In the genomic region with DNA sequence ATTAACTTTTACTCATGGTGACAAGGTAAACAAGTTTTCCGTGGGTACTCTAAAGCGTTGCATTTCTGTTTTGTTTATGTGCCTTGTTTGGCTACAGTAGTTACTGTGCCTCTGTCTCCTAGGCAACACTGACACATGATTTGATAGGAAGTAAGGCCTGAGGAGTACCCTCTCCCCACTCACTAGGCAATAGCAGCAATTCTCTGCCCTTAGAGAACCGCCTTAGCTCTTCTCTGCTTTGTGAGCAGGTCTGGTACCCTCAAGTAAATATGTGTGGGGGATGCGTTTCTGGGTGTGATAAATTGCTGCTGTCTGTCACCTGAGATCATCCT, we compare ENCODE assay signal across 8 cellular contexts. TPM values are rescaled to one million over a fixed set of nuclear protein-coding genes. Genes with fewer than 3 reads are reported as not detected.
A peak's percentile ranks its signal among the peaks of the same experiment; 100 is the strongest.
DNase-seq lines count a peak whose midpoint lies in the region; ATAC-seq and TF ChIP-seq lines count a peak whose summit lies in the region.

A gene with protein sequence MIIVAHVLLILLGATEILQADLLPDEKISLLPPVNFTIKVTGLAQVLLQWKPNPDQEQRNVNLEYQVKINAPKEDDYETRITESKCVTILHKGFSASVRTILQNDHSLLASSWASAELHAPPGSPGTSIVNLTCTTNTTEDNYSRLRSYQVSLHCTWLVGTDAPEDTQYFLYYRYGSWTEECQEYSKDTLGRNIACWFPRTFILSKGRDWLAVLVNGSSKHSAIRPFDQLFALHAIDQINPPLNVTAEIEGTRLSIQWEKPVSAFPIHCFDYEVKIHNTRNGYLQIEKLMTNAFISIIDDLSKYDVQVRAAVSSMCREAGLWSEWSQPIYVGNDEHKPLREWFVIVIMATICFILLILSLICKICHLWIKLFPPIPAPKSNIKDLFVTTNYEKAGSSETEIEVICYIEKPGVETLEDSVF (minus strand): TSS at position 76 of the 332 bp plus-strand sequence. CDS start 5,390 bp downstream, outside the sequence.

- H3K4me1 ChIP-seq in neural progenitor cell: peaks cover 8% of the 10 kb centered on the region

- no peak within 1 kb of the TSS for H3K4me3 ChIP-seq in neural progenitor cell

- no peak within 1 kb of the TSS for H3K9ac ChIP-seq in neural progenitor cell

- H3K4me3 Mint-ChIP-seq in activated CD8-positive, alpha-beta T cell treated with anti-CD3 and anti-CD28 coated beads for 36 hours: no peak within 1 kb of the TSS
- H3K4me3 Mint-ChIP-seq in neural progenitor cell: no peak within 1 kb of the TSS

- H3K36me3 Mint-ChIP-seq in activated CD8-positive, alpha-beta T cell treated with anti-CD3 and anti-CD28 coated beads for 36 hours (ENCODE audit: low read depth): no peaks in the 10 kb centered on the region
- no peaks in the 10 kb centered on the region for H3K36me3 Mint-ChIP-seq in neural progenitor cell

- H2AFZ ChIP-seq in neural progenitor cell (replicated peaks): peak within 1 kb of the TSS; percentile 90

- no peaks in the 10 kb centered on the region for H4K20me1 ChIP-seq in neural progenitor cell (ENCODE audit: low read depth)

- H3K27me3 ChIP-seq in neural progenitor cell: no peaks in the 10 kb centered on the region

- ATAC-seq in HG03354 (IDR thresholded peaks at IDR 0.05; ENCODE audit: poor library complexity, severe bottlenecking, unreplicated experiment) (peak; percentile 78), GM21367 (IDR thresholded peaks at IDR 0.05; ENCODE audit: unreplicated experiment) (no peak), GM19463 (IDR thresholded peaks at IDR 0.05; ENCODE audit: unreplicated experiment) (no peak)
- peak; percentile 30 for ATAC-seq in activated CD8-positive, alpha-beta T cell treated with anti-CD3 and anti-CD28 coated beads for 36 hours

- peaks cover 4% of the 10 kb centered on the region for H3K27me3 Mint-ChIP-seq in activated CD8-positive, alpha-beta T cell treated with anti-CD3 and anti-CD28 coated beads for 36 hours
- H3K27me3 Mint-ChIP-seq in neural progenitor cell (ENCODE audit: insufficient read depth, low read depth): peaks cover 4% of the 10 kb centered on the region

- H3K27ac ChIP-seq in neural progenitor cell: no peak within 1 kb of the TSS

- no peak within 1 kb of the TSS for H3K27ac Mint-ChIP-seq in activated CD8-positive, alpha-beta T cell treated with anti-CD3 and anti-CD28 coated beads for 36 hours
- H3K27ac Mint-ChIP-seq in neural progenitor cell: no peak within 1 kb of the TSS

- H3F3A ChIP-seq in neural progenitor cell (ENCODE audit: low read depth): peaks cover 3% of the 10 kb centered on the region

- POLR2A ChIA-PET in activated CD8-positive, alpha-beta T cell treated with anti-CD3 and anti-CD28 coated beads for 36 hours (lab: Charles Lee): no interaction called here

- H3K79me2 ChIP-seq in neural progenitor cell (ENCODE audit: low read depth): no peaks in the 10 kb centered on the region

- no peak for TF ChIP-seq CTCF in activated CD8-positive, alpha-beta T cell treated with anti-CD3 and anti-CD28 coated beads for 36 hours (IDR thresholded peaks at IDR 0.05)
- no peak for TF ChIP-seq CTCF in neural progenitor cell (IDR thresholded peaks at IDR 0.05)

- H3K9me3 Mint-ChIP-seq in activated CD8-positive, alpha-beta T cell treated with anti-CD3 and anti-CD28 coated beads for 36 hours: no peaks in the 10 kb centered on the region
- H3K9me3 Mint-ChIP-seq in neural progenitor cell: no peaks in the 10 kb centered on the region

- DNase-seq in NCI-H1105 treated with DMSO at 0.1 percent for 48 hours (lab: John Stamatoyannopoulos, UW) (peak; percentile 26), NCI-H1105 (lab: John Stamatoyannopoulos, UW) (no peak), neural progenitor cell (ENCODE audit: low spot score) (peak; percentile 18), D341Med (ENCODE audit: low spot score) (no peak)
- DNase-seq in activated CD8-positive, alpha-beta T cell treated with anti-CD3 and anti-CD28 coated beads for 36 hours: no peak

- peaks cover 6% of the 10 kb centered on the region for H3K4me1 Mint-ChIP-seq in activated CD8-positive, alpha-beta T cell treated with anti-CD3 and anti-CD28 coated beads for 36 hours (ENCODE audit: low read depth)
- H3K4me1 Mint-ChIP-seq in neural progenitor cell: peaks cover 5% of the 10 kb centered on the region

- CTCF ChIA-PET in activated CD8-positive, alpha-beta T cell treated with anti-CD3 and anti-CD28 coated beads for 36 hours (lab: Charles Lee): no interaction called here

- no peaks in the 10 kb centered on the region for H3K36me3 ChIP-seq in neural progenitor cell

- H3K4me2 ChIP-seq in neural progenitor cell: no peak within 1 kb of the TSS

- intact Hi-C loops in activated CD8-positive, alpha-beta T cell treated with anti-CD3 and anti-CD28 coated beads for 36 hours (cut with micrococcal nuclease): no loop called here

- H3K9me3 ChIP-seq in neural progenitor cell (ENCODE audit: low read depth): no peaks in the 10 kb centered on the region

RNA-seq across cellular contexts. Expression of the gene that starts here (rescaled TPM):
- total RNA-seq in activated CD8-positive, alpha-beta T cell treated with anti-CD3 and anti-CD28 coated beads for 36 hours: not detected
- not detected in 2 replicates for total RNA-seq in neural progenitor cell (ENCODE audit: low replicate concordance)

Comparison
In these comparisons a context has a peak if more than half of its experiments do, and no peak if none do; other contexts are left out.
1. Peak in ATAC-seq in activated CD8-positive, alpha-beta T cell treated with anti-CD3 and anti-CD28 coated beads for 36 hours; RNA of the gene not detected or under 1 TPM.
2. Peak in DNase-seq in neural progenitor cell; RNA of the gene not detected or under 1 TPM.